ENCODE assay signal across 18 cellular contexts in the genomic region with DNA sequence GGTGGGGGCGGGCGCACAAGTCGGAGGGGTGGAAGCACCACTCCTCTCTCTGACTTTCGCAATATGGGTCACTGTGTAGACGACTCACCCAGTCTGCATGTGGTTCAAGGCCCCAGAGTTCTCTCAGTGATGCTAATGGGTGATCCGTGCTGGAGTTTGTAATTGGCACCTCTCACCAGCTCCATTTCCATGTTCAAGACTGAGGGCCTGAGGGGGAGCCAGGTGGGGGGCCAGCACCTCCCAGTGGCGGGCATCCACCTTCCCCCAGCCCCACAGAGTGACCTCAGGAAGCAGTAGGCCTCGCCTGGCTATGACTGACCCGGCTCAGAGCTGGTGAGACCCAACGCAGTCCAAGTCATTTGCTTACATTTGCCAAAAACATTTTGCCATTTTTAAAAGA.
DNase-seq lines count a peak whose midpoint lies in the region; ATAC-seq and TF ChIP-seq lines count a peak whose summit lies in the region.
"Had no signal": no experiment of that assay in that cellular context is flagged by ENCODE, and none has a peak within 500 bp of the region (broad histone marks: within the 10 kb centered on the region; RNA-seq: fewer than 3 reads in every experiment).

No MANE protein-coding gene starts in this region.

- no peaks in the 10 kb centered on the region for H3K27me3 ChIP-seq in BLaER1 treated with 17β-estradiol and CSF1 and Interleukin-3, amounts not matched to agents 10 nM and 100 nM
- no peaks in the 10 kb centered on the region for H3K27me3 ChIP-seq in neural cell (ENCODE audit: insufficient read depth, low read depth, low read length)
- H3K27me3 ChIP-seq in gastroesophageal sphincter, result no peaks in the 10 kb centered on the region
- H3K27me3 ChIP-seq: suprapubic skin had no signal

- TF ChIP-seq CTCF in HFFc6 (IDR thresholded peaks at IDR 0.05) (no peak), neural cell (IDR thresholded peaks at IDR 0.05; ENCODE audit: poor library complexity, severe bottlenecking) (no peak), gastroesophageal sphincter (IDR thresholded peaks at IDR 0.05) (no peak)

- H3K4me1 Mint-ChIP-seq in HFFc6 (ENCODE audit: low read depth), result peaks cover 21% of the 10 kb centered on the region

- H3K36me3 ChIP-seq in BLaER1 treated with 17β-estradiol and CSF1 and Interleukin-3, amounts not matched to agents 10 nM and 100 nM, result no peaks in the 10 kb centered on the region; a peak in 1 of 22 replicates
- H3K36me3 ChIP-seq in neural cell (ENCODE audit: insufficient read depth, low read length), result no peaks in the 10 kb centered on the region
- peaks cover 0 to 33% of the 10 kb centered on the region in 2 donors for H3K36me3 ChIP-seq in gastroesophageal sphincter

- DNase-seq in HFFc6 (no peak), astrocyte of the hippocampus (ENCODE audit: low read depth, low spot score) (peak; percentile 18), SK-N-DZ (ENCODE audit: low spot score) (no peak), substantia nigra (lab: John Stamatoyannopoulos, UW) (no peak)
- DNase-seq: activated CD4-positive, alpha-beta memory T cell treated with anti-CD3 and anti-CD28 coated beads for 36 hours; activated effector memory CD4-positive, alpha-beta T cell treated with anti-CD3 and anti-CD28 coated beads, Interleukin-2, amount 50 U/mL, for 16 hours; CD8-positive, alpha-beta T cell; cortex of kidney; DMS79; NCI-H1694; NCI-H82; Right ventricle myocardium superior; T-helper 1 cell had no signal

- H3K9me3 ChIP-seq in BLaER1 treated with 17β-estradiol and CSF1 and Interleukin-3, amounts not matched to agents 10 nM and 100 nM (replicated peaks in 1 of 11), result no peaks in the 10 kb centered on the region
- H3K9me3 ChIP-seq in neural cell (ENCODE audit: low read length), result no peaks in the 10 kb centered on the region
- H3K9me3 ChIP-seq in gastroesophageal sphincter, result no peaks in the 10 kb centered on the region
- H3K9me3 ChIP-seq: suprapubic skin had no signal

- H4K20me1 ChIP-seq in BLaER1 treated with 17β-estradiol and CSF1 and Interleukin-3, amounts not matched to agents 10 nM and 100 nM, result no peaks in the 10 kb centered on the region
- no peaks in the 10 kb centered on the region for H4K20me1 ChIP-seq in neural cell (ENCODE audit: insufficient read depth)

- 87 to 88% methylated on average over 3 to 5 of the region's 10 CpGs for WGBS in gastroesophageal sphincter (ENCODE audit: low coverage in 1 of 2), 2 donors

- H3K9me3 Mint-ChIP-seq in HFFc6, result no peaks in the 10 kb centered on the region; the same call in 1 of the 2 replicates
- H3K9me3 Mint-ChIP-seq: activated CD4-positive, alpha-beta memory T cell treated with anti-CD3 and anti-CD28 coated beads for 36 hours; CD8-positive, alpha-beta T cell had no signal

- H3K36me3 Mint-ChIP-seq in HFFc6 (ENCODE audit: low read depth), result no peaks in the 10 kb centered on the region

- TF ChIP-seq EP300 in neural cell (conservative IDR thresholded peaks at IDR 0.05; ENCODE audit: poor library complexity, severe bottlenecking) (no peak), gastroesophageal sphincter (IDR thresholded peaks at IDR 0.05) (no peak)

- no peak overlapping the region for H2AFZ ChIP-seq in neural cell (ENCODE audit: low read depth, low read length)

- peak overlapping the region; percentile 45 for H3K27ac Mint-ChIP-seq in HFFc6
- H3K27ac Mint-ChIP-seq: activated CD4-positive, alpha-beta memory T cell treated with anti-CD3 and anti-CD28 coated beads for 36 hours; CD8-positive, alpha-beta T cell had no signal

- H3K27ac ChIP-seq in BLaER1 treated with 17β-estradiol and CSF1 and Interleukin-3, amounts not matched to agents 10 nM and 100 nM, result peak overlapping the region in 9 of 11 experiments; percentile 15 to 62 (median 33); a peak in 11 of 22 replicates
- H3K27ac ChIP-seq in neural cell (ENCODE audit: low read length) (peak overlapping the region; percentile 86), gastroesophageal sphincter (no peak overlapping the region), substantia nigra (ENCODE audit: low read depth, low read length, poor library complexity, severe bottlenecking) (no peak overlapping the region)
- H3K27ac ChIP-seq: suprapubic skin had no signal

- no peaks in the 10 kb centered on the region for H3K9me2 ChIP-seq in neural cell (ENCODE audit: insufficient read depth, low read length)

- peak overlapping the region in 2 of 11 experiments; percentile 9 to 18; a peak in 1 of 22 replicates for H3K9ac ChIP-seq in BLaER1 treated with 17β-estradiol and CSF1 and Interleukin-3, amounts not matched to agents 10 nM and 100 nM
- H3K9ac ChIP-seq in neural cell (ENCODE audit: low read length), result peak overlapping the region; percentile 51

- H3K4me3 ChIP-seq in BLaER1 treated with 17β-estradiol and CSF1 and Interleukin-3, amounts not matched to agents 10 nM and 100 nM, result peak overlapping the region in 1 of 10 experiments; percentile 12; a peak in 2 of 20 replicates
- H3K4me3 ChIP-seq in neural cell (ENCODE audit: low read length), result no peak overlapping the region
- H3K4me3 ChIP-seq in gastroesophageal sphincter, result no peak overlapping the region
- H3K4me3 ChIP-seq: suprapubic skin had no signal

- H3K27me3 Mint-ChIP-seq in HFFc6 (ENCODE audit: insufficient read depth), result peaks cover 3% of the 10 kb centered on the region
- H3K27me3 Mint-ChIP-seq: activated CD4-positive, alpha-beta memory T cell treated with anti-CD3 and anti-CD28 coated beads for 36 hours had no signal

- TF ChIP-seq RAD21 in neural cell (conservative IDR thresholded peaks at IDR 0.05), result no peak

- TF ChIP-seq POLR2A in gastroesophageal sphincter (IDR thresholded peaks at IDR 0.05), result no peak

- peaks cover 2% of the 10 kb centered on the region for H3F3A ChIP-seq in neural cell (ENCODE audit: insufficient read depth, low read length, poor library complexity, severe bottlenecking)

- ATAC-seq in gastroesophageal sphincter, result no peak
- ATAC-seq: CD8-positive, alpha-beta T cell; right cardiac atrium had no signal

- H3K4me2 ChIP-seq in BLaER1 treated with 17β-estradiol and CSF1 and Interleukin-3, amounts not matched to agents 10 nM and 100 nM, result peak overlapping the region; percentile 59 to 86 (median 77)
- H3K4me2 ChIP-seq in neural cell (ENCODE audit: low read length), result no peak overlapping the region

- no peak overlapping the region for H3K4me3 Mint-ChIP-seq in HFFc6
- H3K4me3 Mint-ChIP-seq: activated CD4-positive, alpha-beta memory T cell treated with anti-CD3 and anti-CD28 coated beads for 36 hours; CD8-positive, alpha-beta T cell had no signal

- peaks cover 37 to 64% (median 50%) of the 10 kb centered on the region in 10 experiments for H3K4me1 ChIP-seq in BLaER1 treated with 17β-estradiol and CSF1 and Interleukin-3, amounts not matched to agents 10 nM and 100 nM
- H3K4me1 ChIP-seq in gastroesophageal sphincter, result no peaks in the 10 kb centered on the region

- no peaks in the 10 kb centered on the region for H3K79me2 ChIP-seq in neural cell (replicated peaks; ENCODE audit: insufficient read depth, low read length)

TF ChIP-seq in neural cell, 6 proteins besides CTCF, POLR2A, EP300 and RAD21:
- TF ChIP-seq SMC3 (conservative IDR thresholded peaks at IDR 0.05; ENCODE audit: poor library complexity) (no peak), TAF1 (IDR thresholded peaks at IDR 0.05; ENCODE audit: low read depth) (no peak), REST (IDR thresholded peaks at IDR 0.05; ENCODE audit: borderline replicate concordance) (no peak), EZH2 (IDR thresholded peaks at IDR 0.05; ENCODE audit: borderline replicate concordance, insufficient read depth, low read length, poor library complexity, severe bottlenecking) (no peak), MXI1 (conservative IDR thresholded peaks at IDR 0.05; ENCODE audit: poor library complexity, severe bottlenecking) (no peak), POLR2AphosphoS5 (IDR thresholded peaks at IDR 0.05) (no peak)

Comparison
In these comparisons a context has a peak if more than half of its experiments do, and no peak if none do; other contexts are left out.
1. H3K27ac ChIP-seq: peak in BLaER1 treated with 17β-estradiol and CSF1 and Interleukin-3, amounts not matched to agents 10 nM and 100 nM (9 of 11) and neural cell (single experiment); none in gastroesophageal sphincter (0 of 4) and substantia nigra (single experiment).